In the genomic region with DNA sequence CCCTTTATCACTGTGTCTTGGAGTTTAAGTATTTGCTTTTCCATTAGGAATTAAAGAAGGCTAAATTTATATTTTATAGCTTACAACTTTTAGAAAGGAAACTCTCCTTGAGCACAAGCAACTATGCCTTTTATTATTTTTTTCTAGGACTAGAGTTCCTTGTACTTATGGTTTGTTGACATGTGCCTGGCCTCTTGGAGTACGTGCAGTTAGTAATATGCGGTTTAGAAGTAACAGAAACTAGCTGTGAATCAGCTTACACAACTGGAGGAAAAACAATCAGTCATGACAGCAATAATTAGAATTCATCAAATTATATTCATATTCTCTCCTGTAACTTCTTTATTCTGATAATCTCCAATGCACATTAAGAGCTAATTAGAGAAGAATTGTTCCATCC, we compare ENCODE assay signal across 17 cellular contexts.
DNase-seq lines count a peak whose midpoint lies in the region; ATAC-seq and TF ChIP-seq lines count a peak whose summit lies in the region.
"Had no signal": no experiment of that assay in that cellular context is flagged by ENCODE, and none has a peak within 500 bp of the region (broad histone marks: within the 10 kb centered on the region; RNA-seq: fewer than 3 reads in every experiment).

No MANE protein-coding gene starts in this region.

- no peak overlapping the region for H3K9ac ChIP-seq in smooth muscle cell (ENCODE audit: low read depth)

- H3K27ac ChIP-seq in left lung (no peak overlapping the region), smooth muscle cell (ENCODE audit: low read depth) (peak overlapping the region; percentile 41)
- H3K27ac ChIP-seq in effector memory CD4-positive, alpha-beta T cell (ENCODE audit: insufficient read depth, low read length, poor library complexity, severe bottlenecking) = no peak overlapping the region

- H2AFZ ChIP-seq in smooth muscle cell (ENCODE audit: low read depth) = peak overlapping the region; percentile 41

- no peaks in the 10 kb centered on the region for H3K79me2 ChIP-seq in smooth muscle cell (ENCODE audit: low read depth)

- TF ChIP-seq CTCF in left lung (IDR thresholded peaks at IDR 0.05) = no peak
- no peak for TF ChIP-seq CTCF in smooth muscle cell (IDR thresholded peaks at IDR 0.05; ENCODE audit: borderline replicate concordance, insufficient read depth, poor library complexity, severe bottlenecking)

- ATAC-seq in left lung (peak; percentile 77), GM18873 (IDR thresholded peaks at IDR 0.05; ENCODE audit: low FRiP score, unreplicated experiment) (no peak), GM18861 (IDR thresholded peaks at IDR 0.05; ENCODE audit: unreplicated experiment) (no peak), GM19463 (IDR thresholded peaks at IDR 0.05; ENCODE audit: unreplicated experiment) (no peak)
- ATAC-seq: GM12878 had no signal

- no peaks in the 10 kb centered on the region for H3K36me3 ChIP-seq in left lung
- no peaks in the 10 kb centered on the region for H3K36me3 ChIP-seq in smooth muscle cell (ENCODE audit: low read depth)
- no peaks in the 10 kb centered on the region for H3K36me3 ChIP-seq in effector memory CD4-positive, alpha-beta T cell (ENCODE audit: control insufficient read depth, insufficient read depth, low read length)

- H4K20me1 ChIP-seq in smooth muscle cell (ENCODE audit: low read depth) = no peaks in the 10 kb centered on the region

- no peaks in the 10 kb centered on the region for H3K27me3 ChIP-seq in left lung
- no peaks in the 10 kb centered on the region for H3K27me3 ChIP-seq in smooth muscle cell (ENCODE audit: low read depth)
- no peaks in the 10 kb centered on the region for H3K27me3 ChIP-seq in effector memory CD4-positive, alpha-beta T cell (replicated peaks; ENCODE audit: control insufficient read depth, insufficient read depth, low read length, poor library complexity, severe bottlenecking)

- H3K4me2 ChIP-seq in smooth muscle cell = peak overlapping the region; percentile 41

- 30% methylated on average over 2 of the region's 2 CpGs for whole genome bisulfite sequencing in smooth muscle cell (ENCODE audit: low lambda C conversion rate)

- H3K9me3 ChIP-seq in left lung (no peaks in the 10 kb centered on the region), smooth muscle cell (replicated peaks; ENCODE audit: low read depth) (no peaks in the 10 kb centered on the region)
- H3K9me3 ChIP-seq in effector memory CD4-positive, alpha-beta T cell (ENCODE audit: control insufficient read depth, low read length) = no peaks in the 10 kb centered on the region

- H3K4me3 ChIP-seq in left lung = no peak overlapping the region
- no peak overlapping the region for H3K4me3 ChIP-seq in smooth muscle cell
- no peak overlapping the region for H3K4me3 ChIP-seq in effector memory CD4-positive, alpha-beta T cell (ENCODE audit: insufficient read depth, low read depth, low read length, poor library complexity, severe bottlenecking)
- H3K4me3 ChIP-seq: GM12878 had no signal

- no peaks in the 10 kb centered on the region for H3K4me1 ChIP-seq in left lung
- H3K4me1 ChIP-seq in smooth muscle cell (ENCODE audit: low read depth) = no peaks in the 10 kb centered on the region
- H3K4me1 ChIP-seq in effector memory CD4-positive, alpha-beta T cell (ENCODE audit: control insufficient read depth, insufficient read depth, low read length, poor library complexity, severe bottlenecking) = no peaks in the 10 kb centered on the region

- intact Hi-C loops in left lung (cut with DNase I) = no loop called here

- DNase-seq in DMS114 treated with DMSO at 0.1 percent for 48 hours (lab: John Stamatoyannopoulos, UW; ENCODE audit: unreplicated experiment) (peak; percentile 65), amniotic epithelial cell (ENCODE audit: low read depth) (peak; percentile 71), left lung (no peak), smooth muscle cell (lab: John Stamatoyannopoulos, UW; ENCODE audit: unreplicated experiment) (no peak)
- no peak for DNase-seq in effector memory CD4-positive, alpha-beta T cell
- DNase-seq: ACHN; C1 segment of cervical spinal cord; Calu3; CD4-positive, alpha-beta T cell; DMS 273 treated with DMSO at 0.1 percent for 48 hours; DMS79; GOT3; H9 had no signal

- H3F3A ChIP-seq in smooth muscle cell (ENCODE audit: low read depth) = no peaks in the 10 kb centered on the region

Comparison
In these comparisons a context has a peak if more than half of its experiments do, and no peak if none do; other contexts are left out.
1. DNase-seq: peak in DMS114 treated with DMSO at 0.1 percent for 48 hours (single experiment) and amniotic epithelial cell (single experiment); none in left lung (0 of 2), smooth muscle cell (single experiment) and effector memory CD4-positive, alpha-beta T cell (0 of 3).